Comparison of ENCODE assay signal across 21 cellular contexts in the genomic region with DNA sequence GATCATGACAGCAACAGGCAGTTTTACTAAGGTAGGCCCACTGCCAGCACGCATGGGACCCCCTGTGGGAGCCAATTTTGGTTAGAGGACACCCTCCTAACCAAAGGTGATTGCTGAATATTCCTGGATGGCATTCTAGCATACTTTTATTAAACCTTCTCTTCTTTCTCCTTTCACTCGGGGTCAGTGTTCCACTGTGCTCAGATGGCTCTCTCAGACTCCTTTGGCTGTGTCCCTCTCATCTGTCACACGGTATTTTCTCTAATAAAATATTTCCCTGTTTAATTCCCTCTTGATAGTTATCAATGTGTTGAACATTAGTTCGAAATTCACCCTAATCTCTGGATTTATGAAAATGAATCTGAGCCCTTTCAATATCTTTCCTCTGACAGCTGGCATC.
"Had no signal": no experiment of that assay in that cellular context is flagged by ENCODE, and none has a peak within 500 bp of the region (broad histone marks: within the 10 kb centered on the region; RNA-seq: fewer than 3 reads in every experiment).

No MANE protein-coding gene starts in this region.

- H3K4me1 ChIP-seq: heart left ventricle, left lung, tibial artery had no signal

- H3K4me1 Mint-ChIP-seq: activated B cell treated with CpG ODN at 0.5 μM for 24 hours; activated CD4-positive, alpha-beta T cell treated with anti-CD3 and anti-CD28 coated beads for 36 hours; activated naive CD8-positive, alpha-beta T cell treated with anti-CD3 and anti-CD28 coated beads, Interleukin-2, amount 10 ng/mL, durations not matched to agents 7 days and 5 days; nephron progenitor cell had no signal

- H3K9me3 ChIP-seq: heart left ventricle, left lung, tibial artery had no signal

- H3K36me3 ChIP-seq: heart left ventricle, left lung, tibial artery had no signal

- H3K27ac ChIP-seq: heart left ventricle, left lung, tibial artery had no signal

- ATAC-seq: activated CD4-positive, alpha-beta T cell treated with anti-CD3 and anti-CD28 coated beads for 36 hours; activated T-cell treated with anti-CD3 and anti-CD28 coated beads, Interleukin-2, amount 50 U/mL, for 4 hours; heart left ventricle had no signal

- H3K27me3 ChIP-seq: heart left ventricle, left lung, tibial artery had no signal

- H3K27me3 Mint-ChIP-seq: activated B cell treated with CpG ODN at 0.5 μM for 24 hours; activated CD4-positive, alpha-beta T cell treated with anti-CD3 and anti-CD28 coated beads for 36 hours; activated naive CD8-positive, alpha-beta T cell treated with anti-CD3 and anti-CD28 coated beads, Interleukin-2, amount 10 ng/mL, durations not matched to agents 7 days and 5 days; stimulated activated naive CD8-positive, alpha-beta T cell treated with anti-CD3 and anti-CD28 coated beads, Interleukin-15, Interleukin-2, amounts not matched to agents 100 ng/mL and 50 ng/mL, for 24 hours had no signal

- H3K27ac Mint-ChIP-seq: activated B cell treated with CpG ODN at 0.5 μM for 24 hours; activated CD4-positive, alpha-beta T cell treated with anti-CD3 and anti-CD28 coated beads for 36 hours; activated naive CD4-positive, alpha-beta T cell treated with anti-CD3 and anti-CD28 coated beads for 36 hours; activated naive CD8-positive, alpha-beta T cell treated with anti-CD3 and anti-CD28 coated beads, Interleukin-2, amount 10 ng/mL, durations not matched to agents 7 days and 5 days; nephron progenitor cell; progenitor cell of endocrine pancreas; stimulated activated naive CD8-positive, alpha-beta T cell treated with anti-CD3 and anti-CD28 coated beads, Interleukin-15, Interleukin-2, amounts not matched to agents 100 ng/mL and 50 ng/mL, for 24 hours; T-helper 1 cell treated with Interleukin-12 subunit alpha and Interleukin-12 subunit beta and Interleukin-4 antibody, amounts not matched to agents 30 μg/mL and 1 μg/mL, for 36 hours had no signal

- DNase-seq: activated B cell treated with CpG ODN at 0.5 μM for 24 hours; activated CD4-positive, alpha-beta T cell treated with anti-CD3 and anti-CD28 coated beads for 36 hours; activated CD4-positive, alpha-beta T cell treated with anti-CD3 and anti-CD28 coated beads, Interleukin-2, amount 50 U/mL, for 4 hours; activated CD8-positive, alpha-beta memory T cell treated with anti-CD3 and anti-CD28 coated beads, Interleukin-2, amount 50 U/mL, for 48 hours; activated naive CD4-positive, alpha-beta T cell treated with anti-CD3 and anti-CD28 coated beads for 36 hours; activated naive CD8-positive, alpha-beta T cell treated with anti-CD3 and anti-CD28 coated beads, Interleukin-2, amount 10 ng/mL, durations not matched to agents 7 days and 5 days; activated T-cell treated with anti-CD3 and anti-CD28 coated beads, Interleukin-2, amount 50 U/mL, for 4 hours; amniotic stem cell; cortex of kidney; heart left ventricle; kidney; left lung; mammary epithelial cell; nephron progenitor cell; stimulated activated CD4-positive, alpha-beta T cell treated with anti-CD3 and anti-CD28 coated beads, Interleukin-4, amount 100 ng/mL, for 4 hours; substantia nigra; T1000; tibial artery had no signal

- H3K36me3 Mint-ChIP-seq: activated naive CD8-positive, alpha-beta T cell treated with anti-CD3 and anti-CD28 coated beads, Interleukin-2, amount 10 ng/mL, durations not matched to agents 7 days and 5 days had no signal

- H3K4me3 ChIP-seq: heart left ventricle, left lung, tibial artery had no signal

- H3K4me3 Mint-ChIP-seq: activated B cell treated with CpG ODN at 0.5 μM for 24 hours; activated CD4-positive, alpha-beta T cell treated with anti-CD3 and anti-CD28 coated beads for 36 hours; activated naive CD4-positive, alpha-beta T cell treated with anti-CD3 and anti-CD28 coated beads for 36 hours; activated naive CD8-positive, alpha-beta T cell treated with anti-CD3 and anti-CD28 coated beads, Interleukin-2, amount 10 ng/mL, durations not matched to agents 7 days and 5 days; activated T-cell treated with anti-CD3 and anti-CD28 coated beads, Interleukin-2, amount 50 U/mL, for 4 hours; nephron progenitor cell; stimulated activated naive CD8-positive, alpha-beta T cell treated with anti-CD3 and anti-CD28 coated beads, Interleukin-15, Interleukin-2, amounts not matched to agents 100 ng/mL and 50 ng/mL, for 24 hours; T-helper 1 cell treated with Interleukin-12 subunit alpha and Interleukin-12 subunit beta and Interleukin-4 antibody, amounts not matched to agents 30 μg/mL and 1 μg/mL, for 36 hours had no signal

- H3K9me3 Mint-ChIP-seq: activated naive CD4-positive, alpha-beta T cell treated with anti-CD3 and anti-CD28 coated beads for 36 hours; activated naive CD8-positive, alpha-beta T cell treated with anti-CD3 and anti-CD28 coated beads, Interleukin-2, amount 10 ng/mL, durations not matched to agents 7 days and 5 days; nephron progenitor cell had no signal
